15 cellular contexts compared by ENCODE assay signal in the genomic region with DNA sequence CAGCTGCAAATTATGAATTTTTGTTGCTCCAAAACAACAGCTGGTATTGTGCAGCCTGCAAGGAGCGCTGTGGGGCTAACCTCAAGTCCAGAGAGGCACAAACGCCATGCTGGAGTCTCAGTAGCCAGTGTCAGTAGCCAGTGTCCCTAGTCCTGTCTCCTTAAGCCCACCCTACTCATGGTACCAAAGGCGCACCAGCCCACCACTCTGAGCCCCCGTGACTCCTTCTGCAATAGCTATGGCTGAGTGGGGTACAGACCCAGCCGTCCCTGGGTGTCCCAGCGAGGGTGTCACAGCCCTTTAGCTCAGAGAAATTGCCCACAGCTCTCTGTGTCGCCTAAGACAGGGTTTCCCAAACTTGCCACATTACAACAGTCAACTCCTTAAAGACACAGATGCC.
"Had no signal": no experiment of that assay in that cellular context is flagged by ENCODE, and none has a peak within 500 bp of the region (broad histone marks: within the 10 kb centered on the region; RNA-seq: fewer than 3 reads in every experiment).

No MANE protein-coding gene starts in this region.

- DNase-seq: activated CD4-positive, alpha-beta T cell treated with anti-CD3 and anti-CD28 coated beads, Interleukin-2, amount 50 U/mL, for 1 hour; activated naive CD4-positive, alpha-beta T cell treated with anti-CD3 and anti-CD28 coated beads, Interleukin-2, amount 50 U/mL, for 16 hours; activated T-cell treated with anti-CD3 and anti-CD28 coated beads, Interleukin-2, amount 50 U/mL, for 1 hour; adrenal gland; foreskin fibroblast; hippocampal formation; left lung; nephron progenitor cell; stimulated activated CD4-positive, alpha-beta T cell treated with anti-CD3 and anti-CD28 coated beads, Interleukin-2, amount 100 ng/mL, for 48 hours; stimulated activated naive B cell treated with anti-CD40 and anti-IgM and Interleukin-4, amounts not matched to agents 10 μg/mL and 1 μg/mL and 100 μg/mL, for 72 hours; T-cell; T-helper 9 cell; trophoblast cell had no signal

- H3K27ac ChIP-seq: adrenal gland, esophagus muscularis mucosa, left lung had no signal

- H3K27ac Mint-ChIP-seq: memory B cell; nephron progenitor cell; stimulated activated naive B cell treated with anti-CD40 and anti-IgM and Interleukin-4, amounts not matched to agents 10 μg/mL and 1 μg/mL and 100 μg/mL, for 72 hours had no signal

- H3K36me3 ChIP-seq: adrenal gland, esophagus muscularis mucosa, left lung had no signal

- H3K27me3 Mint-ChIP-seq: memory B cell; stimulated activated naive B cell treated with anti-CD40 and anti-IgM and Interleukin-4, amounts not matched to agents 10 μg/mL and 1 μg/mL and 100 μg/mL, for 72 hours; T-cell had no signal

- H3K4me3 ChIP-seq: adrenal gland, esophagus muscularis mucosa, left lung had no signal

- ATAC-seq: left lung; stimulated activated naive B cell treated with anti-CD40 and anti-IgM and Interleukin-4, amounts not matched to agents 10 μg/mL and 1 μg/mL and 100 μg/mL, for 72 hours; T-cell had no signal

- H3K4me3 Mint-ChIP-seq: memory B cell; nephron progenitor cell; stimulated activated naive B cell treated with anti-CD40 and anti-IgM and Interleukin-4, amounts not matched to agents 10 μg/mL and 1 μg/mL and 100 μg/mL, for 72 hours had no signal

- H3K36me3 Mint-ChIP-seq: memory B cell; stimulated activated naive B cell treated with anti-CD40 and anti-IgM and Interleukin-4, amounts not matched to agents 10 μg/mL and 1 μg/mL and 100 μg/mL, for 72 hours; T-cell had no signal

- H3K9me3 ChIP-seq: adrenal gland, esophagus muscularis mucosa, left lung had no signal

- H3K9me3 Mint-ChIP-seq: memory B cell; nephron progenitor cell; stimulated activated naive B cell treated with anti-CD40 and anti-IgM and Interleukin-4, amounts not matched to agents 10 μg/mL and 1 μg/mL and 100 μg/mL, for 72 hours; T-cell had no signal

- H3K27me3 ChIP-seq: adrenal gland, esophagus muscularis mucosa, left lung had no signal
